Comparison of ENCODE assay signal across 20 cellular contexts in genomic region chr5:174344335-174344734, GRCh38.
"Had no signal": no experiment of that assay in that cellular context is flagged by ENCODE, and none has a peak within 500 bp of the region (broad histone marks: within the 10 kb centered on the region; RNA-seq: fewer than 3 reads in every experiment).

No MANE protein-coding gene starts in this region.

- H3K9me3 Mint-ChIP-seq: activated B cell treated with CpG ODN at 0.5 μM for 24 hours; activated CD4-positive, alpha-beta T cell treated with anti-CD3 and anti-CD28 coated beads, Interleukin-2, amount 10 ng/mL, durations not matched to agents 24 days and 14 days; activated naive CD4-positive, alpha-beta T cell treated with anti-CD3 and anti-CD28 coated beads, Interleukin-2, amount 10 ng/mL, durations not matched to agents 7 days and 5 days; natural killer cell treated with Interleukin-12 subunit alpha and Interleukin-12 subunit beta and Interleukin-15 and Interleukin-18, amount 100 ng/mL, for 72 hours; stimulated activated naive CD8-positive, alpha-beta T cell treated with anti-CD3 and anti-CD28 coated beads, Interleukin-15, Interleukin-2, amounts not matched to agents 100 ng/mL and 50 ng/mL, for 24 hours had no signal

- H3K9me3 ChIP-seq: prostate gland, testis, uterus had no signal

- H3K79me2 ChIP-seq: hepatocyte had no signal

- H3K4me1 ChIP-seq: prostate gland, testis, uterus had no signal

- H3K36me3 Mint-ChIP-seq: activated naive CD4-positive, alpha-beta T cell treated with anti-CD3 and anti-CD28 coated beads, Interleukin-2, amount 10 ng/mL, durations not matched to agents 7 days and 5 days; natural killer cell treated with Interleukin-12 subunit alpha and Interleukin-12 subunit beta and Interleukin-15 and Interleukin-18, amount 100 ng/mL, for 72 hours had no signal

- H3K36me3 ChIP-seq: gastroesophageal sphincter, prostate gland, uterus had no signal

- H2AFZ ChIP-seq: hepatocyte had no signal

- H3K4me3 Mint-ChIP-seq: activated B cell treated with CpG ODN at 0.5 μM for 24 hours; activated CD4-positive, alpha-beta T cell treated with anti-CD3 and anti-CD28 coated beads, Interleukin-2, amount 10 ng/mL, durations not matched to agents 24 days and 14 days; activated naive CD4-positive, alpha-beta T cell treated with anti-CD3 and anti-CD28 coated beads, Interleukin-2, amount 10 ng/mL, durations not matched to agents 7 days and 5 days; activated T-helper 17 cell treated with anti-CD3 and anti-CD28 coated beads, Interleukin-2, amount 50 U/mL, for 72 hours; natural killer cell treated with Interleukin-12 subunit alpha and Interleukin-12 subunit beta and Interleukin-15 and Interleukin-18, amount 100 ng/mL, for 72 hours; stimulated activated naive CD8-positive, alpha-beta T cell treated with anti-CD3 and anti-CD28 coated beads, Interleukin-15, Interleukin-2, amounts not matched to agents 100 ng/mL and 50 ng/mL, for 24 hours had no signal

- ATAC-seq: activated T-helper 17 cell treated with anti-CD3 and anti-CD28 coated beads, Interleukin-2, amount 50 U/mL, for 72 hours; gastroesophageal sphincter; left cardiac atrium; natural killer cell treated with Interleukin-12 subunit alpha and Interleukin-12 subunit beta and Interleukin-15 and Interleukin-18, amount 100 ng/mL, for 72 hours; sciatic nerve had no signal

- H3K27ac Mint-ChIP-seq: activated B cell treated with CpG ODN at 0.5 μM for 24 hours; activated CD4-positive, alpha-beta T cell treated with anti-CD3 and anti-CD28 coated beads, Interleukin-2, amount 10 ng/mL, durations not matched to agents 24 days and 14 days; activated naive CD4-positive, alpha-beta T cell treated with anti-CD3 and anti-CD28 coated beads, Interleukin-2, amount 10 ng/mL, durations not matched to agents 7 days and 5 days; activated T-helper 17 cell treated with anti-CD3 and anti-CD28 coated beads, Interleukin-2, amount 50 U/mL, for 72 hours; natural killer cell treated with Interleukin-12 subunit alpha and Interleukin-12 subunit beta and Interleukin-15 and Interleukin-18, amount 100 ng/mL, for 72 hours; stimulated activated naive CD8-positive, alpha-beta T cell treated with anti-CD3 and anti-CD28 coated beads, Interleukin-15, Interleukin-2, amounts not matched to agents 100 ng/mL and 50 ng/mL, for 24 hours had no signal

- H3K27ac ChIP-seq: gastroesophageal sphincter, hepatocyte, prostate gland, testis, uterus had no signal

- DNase-seq: activated B cell treated with CpG ODN at 0.5 μM for 24 hours; activated CD4-positive, alpha-beta T cell treated with anti-CD3 and anti-CD28 coated beads, Interleukin-2, amount 10 ng/mL, durations not matched to agents 24 days and 14 days; activated CD8-positive, alpha-beta memory T cell treated with anti-CD3 and anti-CD28 coated beads for 24 hours; activated naive CD4-positive, alpha-beta T cell treated with anti-CD3 and anti-CD28 coated beads, Interleukin-2, amount 10 ng/mL, durations not matched to agents 7 days and 5 days; cortex of kidney; effector CD8-positive, alpha-beta T cell; left cardiac atrium; occipital lobe; stimulated activated CD4-positive, alpha-beta T cell treated with anti-CD3 and anti-CD28 coated beads, Interleukin-4, amount 100 ng/mL, for 1 hour; stimulated activated CD8-positive, alpha-beta memory T cell treated with anti-CD3 and anti-CD28 coated beads, Interleukin-4, amount 100 ng/mL, for 48 hours; testis; uterus had no signal

- H3K4me1 Mint-ChIP-seq: activated B cell treated with CpG ODN at 0.5 μM for 24 hours; activated CD4-positive, alpha-beta T cell treated with anti-CD3 and anti-CD28 coated beads, Interleukin-2, amount 10 ng/mL, durations not matched to agents 24 days and 14 days; activated naive CD4-positive, alpha-beta T cell treated with anti-CD3 and anti-CD28 coated beads, Interleukin-2, amount 10 ng/mL, durations not matched to agents 7 days and 5 days; activated T-helper 17 cell treated with anti-CD3 and anti-CD28 coated beads, Interleukin-2, amount 50 U/mL, for 72 hours had no signal

- H3K27me3 ChIP-seq: gastroesophageal sphincter, hepatocyte, testis, uterus had no signal

- H3K4me3 ChIP-seq: gastroesophageal sphincter, hepatocyte, lung, prostate gland, testis, uterus had no signal

- H3K27me3 Mint-ChIP-seq: activated B cell treated with CpG ODN at 0.5 μM for 24 hours; activated CD4-positive, alpha-beta T cell treated with anti-CD3 and anti-CD28 coated beads, Interleukin-2, amount 10 ng/mL, durations not matched to agents 24 days and 14 days; stimulated activated naive CD8-positive, alpha-beta T cell treated with anti-CD3 and anti-CD28 coated beads, Interleukin-15, Interleukin-2, amounts not matched to agents 100 ng/mL and 50 ng/mL, for 24 hours had no signal

- H3K4me2 ChIP-seq: hepatocyte had no signal
